Comparison of ENCODE assay signal across 1 cellular context in the genomic region with DNA sequence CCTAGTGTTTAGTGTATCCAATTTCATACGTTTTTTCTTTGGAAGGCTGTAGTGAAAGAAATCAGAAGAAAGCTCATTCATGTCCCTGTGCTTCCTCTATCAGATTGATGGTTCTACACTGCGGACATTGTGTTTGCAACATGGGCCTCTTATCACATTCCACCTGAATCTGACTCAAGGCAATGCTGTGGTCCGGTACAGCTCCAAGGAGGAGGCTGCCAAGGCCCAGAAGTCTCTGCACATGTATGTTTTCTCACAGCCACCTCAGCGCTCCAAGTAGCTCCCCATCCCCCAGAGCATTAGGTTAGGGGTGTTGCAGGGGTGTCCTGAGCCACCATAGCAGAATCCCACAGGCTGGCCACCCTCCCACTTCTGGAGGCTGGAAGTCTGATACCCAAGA.
TF ChIP-seq lines count a peak whose summit lies in the region.

No MANE protein-coding gene starts in this region.

TF ChIP-seq in IMR-90, 13 proteins besides CTCF, POLR2A, EP300 and RAD21:
- no peak for TF ChIP-seq USF2 (IDR thresholded peaks at IDR 0.05; ENCODE audit: low read depth, low read length)
- TF ChIP-seq, protein P1, sequence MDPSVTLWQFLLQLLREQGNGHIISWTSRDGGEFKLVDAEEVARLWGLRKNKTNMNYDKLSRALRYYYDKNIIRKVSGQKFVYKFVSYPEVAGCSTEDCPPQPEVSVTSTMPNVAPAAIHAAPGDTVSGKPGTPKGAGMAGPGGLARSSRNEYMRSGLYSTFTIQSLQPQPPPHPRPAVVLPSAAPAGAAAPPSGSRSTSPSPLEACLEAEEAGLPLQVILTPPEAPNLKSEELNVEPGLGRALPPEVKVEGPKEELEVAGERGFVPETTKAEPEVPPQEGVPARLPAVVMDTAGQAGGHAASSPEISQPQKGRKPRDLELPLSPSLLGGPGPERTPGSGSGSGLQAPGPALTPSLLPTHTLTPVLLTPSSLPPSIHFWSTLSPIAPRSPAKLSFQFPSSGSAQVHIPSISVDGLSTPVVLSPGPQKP (IDR thresholded peaks at IDR 0.05; ENCODE audit: borderline replicate concordance, low read depth, low read length) = no peak
- TF ChIP-seq MAZ (IDR thresholded peaks at IDR 0.05; ENCODE audit: borderline replicate concordance, low read depth, low read length) = no peak
- TF ChIP-seq CEBPB (IDR thresholded peaks at IDR 0.05; ENCODE audit: low read depth, low read length) = no peak
- TF ChIP-seq MAFK (IDR thresholded peaks at IDR 0.05; ENCODE audit: low read depth, low read length) = no peak
- no peak for TF ChIP-seq SMC3 (IDR thresholded peaks at IDR 0.05; ENCODE audit: low read depth, low read length)
- TF ChIP-seq RCOR1 (IDR thresholded peaks at IDR 0.05; ENCODE audit: insufficient replicate concordance, low read length) = no peak
- no peak for TF ChIP-seq MXI1 (IDR thresholded peaks at IDR 0.05; ENCODE audit: borderline replicate concordance, low read depth, low read length)
- no peak for TF ChIP-seq CHD1 (IDR thresholded peaks at IDR 0.05; ENCODE audit: low read depth, low read length)
- no peak for TF ChIP-seq FOS (IDR thresholded peaks at IDR 0.05; ENCODE audit: low read depth, low read length)
- no peak for TF ChIP-seq RFX5 (IDR thresholded peaks at IDR 0.05; ENCODE audit: low read depth, low read length)
- no peak for TF ChIP-seq NFE2L2 (IDR thresholded peaks at IDR 0.05; ENCODE audit: low read depth, low read length)
- no peak for TF ChIP-seq BHLHE40 (IDR thresholded peaks at IDR 0.05; ENCODE audit: low read depth, low read length)
